ENCODE assay signal across 23 cellular contexts in genomic region chr12:115791331-115791730, GRCh38.
"Had no signal": no experiment of that assay in that cellular context is flagged by ENCODE, and none has a peak within 500 bp of the region (broad histone marks: within the 10 kb centered on the region; RNA-seq: fewer than 3 reads in every experiment).

No MANE protein-coding gene starts in this region.

- H3K4me1 ChIP-seq: colonic mucosa, esophagus muscularis mucosa, foreskin keratinocyte, neural progenitor cell, parathyroid adenoma, sigmoid colon, suprapubic skin, thyroid gland had no signal

- H3K79me2 ChIP-seq: parathyroid adenoma had no signal

- H3K9me3 Mint-ChIP-seq: central memory CD8-positive, alpha-beta T cell; nephron; neural progenitor cell; stimulated activated naive CD8-positive, alpha-beta T cell treated with anti-CD3 and anti-CD28 coated beads, Interleukin-15, amount 100 ng/mL, for 72 hours; type B pancreatic cell had no signal

- H3K36me3 Mint-ChIP-seq: naive thymus-derived CD4-positive, alpha-beta T cell; neural progenitor cell; stimulated activated naive B cell treated with anti-CD40 and anti-IgM and Interleukin-4, amounts not matched to agents 10 μg/mL and 1 μg/mL and 100 μg/mL, for 72 hours; type B pancreatic cell had no signal

- ATAC-seq: foreskin keratinocyte; naive thymus-derived CD4-positive, alpha-beta T cell; stimulated activated naive B cell treated with anti-CD40 and anti-IgM and Interleukin-4, amounts not matched to agents 10 μg/mL and 1 μg/mL and 100 μg/mL, for 72 hours; stimulated activated naive CD8-positive, alpha-beta T cell treated with anti-CD3 and anti-CD28 coated beads, Interleukin-15, amount 100 ng/mL, for 72 hours had no signal

- H3K27ac ChIP-seq: colonic mucosa, esophagus muscularis mucosa, foreskin keratinocyte, neural progenitor cell, parathyroid adenoma, sigmoid colon, suprapubic skin, thyroid gland had no signal

- DNase-seq: colonic mucosa; dermis blood vessel endothelial cell; effector memory CD4-positive, alpha-beta T cell; foreskin keratinocyte; glutamatergic neuron; mesenchymal stem cell; midbrain; naive thymus-derived CD4-positive, alpha-beta T cell; sigmoid colon; stimulated activated CD4-positive, alpha-beta T cell treated with anti-CD3 and anti-CD28 coated beads, Interleukin-2, amount 100 ng/mL, for 24 hours; stimulated activated CD4-positive, alpha-beta T cell treated with anti-CD3 and anti-CD28 coated beads, Interleukin-4, amount 100 ng/mL, for 4 hours; stimulated activated naive B cell treated with anti-CD40 and anti-IgM and Interleukin-4, amounts not matched to agents 10 μg/mL and 1 μg/mL and 100 μg/mL, for 72 hours; stimulated activated naive CD8-positive, alpha-beta T cell treated with anti-CD3 and anti-CD28 coated beads, Interleukin-15, amount 100 ng/mL, for 72 hours; thyroid gland had no signal

- H3K4me3 Mint-ChIP-seq: central memory CD8-positive, alpha-beta T cell; naive thymus-derived CD4-positive, alpha-beta T cell; nephron; neural progenitor cell; stimulated activated naive B cell treated with anti-CD40 and anti-IgM and Interleukin-4, amounts not matched to agents 10 μg/mL and 1 μg/mL and 100 μg/mL, for 72 hours; stimulated activated naive CD8-positive, alpha-beta T cell treated with anti-CD3 and anti-CD28 coated beads, Interleukin-15, amount 100 ng/mL, for 72 hours; type B pancreatic cell had no signal

- H3K9me3 ChIP-seq: colonic mucosa, esophagus muscularis mucosa, sigmoid colon, suprapubic skin, thyroid gland had no signal

- H3K4me2 ChIP-seq: neural progenitor cell had no signal

- H3K4me3 ChIP-seq: colonic mucosa, esophagus muscularis mucosa, neural progenitor cell, sigmoid colon, suprapubic skin, thyroid gland had no signal

- H3K9ac ChIP-seq: neural progenitor cell, parathyroid adenoma had no signal

- H3K27ac Mint-ChIP-seq: naive thymus-derived CD4-positive, alpha-beta T cell; nephron; neural progenitor cell; progenitor cell of endocrine pancreas; stimulated activated naive B cell treated with anti-CD40 and anti-IgM and Interleukin-4, amounts not matched to agents 10 μg/mL and 1 μg/mL and 100 μg/mL, for 72 hours; stimulated activated naive CD8-positive, alpha-beta T cell treated with anti-CD3 and anti-CD28 coated beads, Interleukin-15, amount 100 ng/mL, for 72 hours; type B pancreatic cell had no signal

- H3K36me3 ChIP-seq: colonic mucosa, esophagus muscularis mucosa, neural progenitor cell, sigmoid colon, suprapubic skin, thyroid gland had no signal

- H3K27me3 ChIP-seq: colonic mucosa, esophagus muscularis mucosa, foreskin keratinocyte, sigmoid colon, thyroid gland had no signal

- H3K4me1 Mint-ChIP-seq: central memory CD8-positive, alpha-beta T cell; naive thymus-derived CD4-positive, alpha-beta T cell; nephron; neural progenitor cell; stimulated activated naive B cell treated with anti-CD40 and anti-IgM and Interleukin-4, amounts not matched to agents 10 μg/mL and 1 μg/mL and 100 μg/mL, for 72 hours had no signal

- FAIRE-seq: endothelial cell of umbilical vein had no signal
